30 cellular contexts compared by ENCODE assay signal in genomic region chr7:42485171-42485838, GRCh38.
DNase-seq lines count a peak whose midpoint lies in the region; ATAC-seq and TF ChIP-seq lines count a peak whose summit lies in the region.
"Had no signal": no experiment of that assay in that cellular context is flagged by ENCODE, and none has a peak within 500 bp of the region (broad histone marks: within the 10 kb centered on the region; RNA-seq: fewer than 3 reads in every experiment).

No MANE protein-coding gene starts in this region.

- no peaks in the 10 kb centered on the region for H3K4me1 Mint-ChIP-seq in stimulated activated effector memory CD8-positive, alpha-beta T cell treated with anti-CD3 and anti-CD28 coated beads, Interleukin-12 subunit alpha, Interleukin-12 subunit beta, amount 100 ng/mL, for 72 hours
- H3K4me1 Mint-ChIP-seq: B cell had no signal

- H3K36me3 Mint-ChIP-seq in stimulated activated effector memory CD8-positive, alpha-beta T cell treated with anti-CD3 and anti-CD28 coated beads, Interleukin-12 subunit alpha, Interleukin-12 subunit beta, amount 100 ng/mL, for 72 hours = no peaks in the 10 kb centered on the region
- H3K36me3 Mint-ChIP-seq: CD8-positive, alpha-beta T cell had no signal

- TF ChIP-seq CTCF in body of pancreas (IDR thresholded peaks at IDR 0.05) (no peak), fibroblast of villous mesenchyme (IDR thresholded peaks at IDR 0.05; ENCODE audit: insufficient read depth, low read depth, low read length) (no peak)

- H3K27ac ChIP-seq in body of pancreas (no peak overlapping the region), muscle layer of colon (ENCODE audit: low read depth, low read length) (peak overlapping the region; percentile 12)
- H3K27ac ChIP-seq: C4-2B, SJSA1 had no signal

- no peaks in the 10 kb centered on the region for H3K4me1 ChIP-seq in body of pancreas
- H3K4me1 ChIP-seq in muscle layer of colon (ENCODE audit: insufficient read depth, low read length) = peaks cover 35% of the 10 kb centered on the region
- H3K4me1 ChIP-seq: Caco-2, SJSA1 had no signal

- ATAC-seq in body of pancreas = peak; percentile 50
- ATAC-seq in stimulated activated effector memory CD8-positive, alpha-beta T cell treated with anti-CD3 and anti-CD28 coated beads, Interleukin-12 subunit alpha, Interleukin-12 subunit beta, amount 100 ng/mL, for 72 hours = peak; percentile 57
- no peak for ATAC-seq in GM21360 (IDR thresholded peaks at IDR 0.05; ENCODE audit: unreplicated experiment)
- ATAC-seq: CD8-positive, alpha-beta T cell; GM12878; HCT116; HepG2; PC-3; Right ventricle myocardium inferior had no signal

- no peak overlapping the region for H3K9ac ChIP-seq in muscle layer of colon (ENCODE audit: low read length)

- H3K27ac Mint-ChIP-seq in stimulated activated effector memory CD8-positive, alpha-beta T cell treated with anti-CD3 and anti-CD28 coated beads, Interleukin-12 subunit alpha, Interleukin-12 subunit beta, amount 100 ng/mL, for 72 hours = no peak overlapping the region
- H3K27ac Mint-ChIP-seq: B cell; CD8-positive, alpha-beta T cell had no signal

- intact Hi-C loops in body of pancreas (cut with DNase I) = no loop called here

- no peaks in the 10 kb centered on the region for H3K36me3 ChIP-seq in body of pancreas (replicated peaks in 1 of 2; ENCODE audit: insufficient read depth in 1 of 2, low read depth in 2 of 2)
- H3K36me3 ChIP-seq in muscle layer of colon (ENCODE audit: insufficient read depth, low read length) = no peaks in the 10 kb centered on the region
- H3K36me3 ChIP-seq: SJSA1 had no signal

- H3K9me3 ChIP-seq in body of pancreas (no peaks in the 10 kb centered on the region), muscle layer of colon (ENCODE audit: low read length) (no peaks in the 10 kb centered on the region)
- H3K9me3 ChIP-seq: Caco-2, SJSA1 had no signal

- peaks cover 8% of the 10 kb centered on the region for H3K9me3 Mint-ChIP-seq in stimulated activated effector memory CD8-positive, alpha-beta T cell treated with anti-CD3 and anti-CD28 coated beads, Interleukin-12 subunit alpha, Interleukin-12 subunit beta, amount 100 ng/mL, for 72 hours
- H3K9me3 Mint-ChIP-seq: CD8-positive, alpha-beta T cell had no signal

- no peaks in the 10 kb centered on the region for H3K27me3 ChIP-seq in body of pancreas
- H3K27me3 ChIP-seq in muscle layer of colon (ENCODE audit: control insufficient read depth in 1 of 2, insufficient read depth in 2 of 2, low read length in 2 of 2) = no peaks in the 10 kb centered on the region
- H3K27me3 ChIP-seq: SJSA1 had no signal

- no peak overlapping the region for H3K4me3 ChIP-seq in body of pancreas
- H3K4me3 ChIP-seq in fibroblast of villous mesenchyme (ENCODE audit: low read depth, low read length) = no peak overlapping the region
- no peak overlapping the region for H3K4me3 ChIP-seq in muscle layer of colon (ENCODE audit: low read depth in 1 of 2, low read length in 2 of 2)
- H3K4me3 ChIP-seq: GM12878, SJSA1 had no signal

- no peak for TF ChIP-seq POLR2A in body of pancreas (IDR thresholded peaks at IDR 0.05)

- DNase-seq in body of pancreas (no peak), fibroblast of villous mesenchyme (ENCODE audit: low read depth) (peak; percentile 86), AML-193 (lab: John Stamatoyannopoulos, UW) (no peak), NCI-H748 (lab: John Stamatoyannopoulos, UW; ENCODE audit: unreplicated experiment) (no peak)
- DNase-seq in stimulated activated effector memory CD8-positive, alpha-beta T cell treated with anti-CD3 and anti-CD28 coated beads, Interleukin-12 subunit alpha, Interleukin-12 subunit beta, amount 100 ng/mL, for 72 hours (ENCODE audit: low spot score in 2 of 2) = no peak
- DNase-seq: Caco-2; CD8-positive, alpha-beta T cell; DMS 273 treated with DMSO at 0.1 percent for 48 hours; DMS79; EL; GDM1; Karpas-422; NCI-H1092 treated with DMSO at 0.1 percent for 48 hours; NCI-H1436; NCI-H187; NCI-H2081 treated with DMSO at 0.1 percent for 48 hours; NCI-H2171; NCI-H226; NCI-H510A treated with DMSO at 0.1 percent for 48 hours; NCI-H748 treated with DMSO at 0.1 percent for 48 hours; PC-3 had no signal

- no peak overlapping the region for H3K4me3 Mint-ChIP-seq in stimulated activated effector memory CD8-positive, alpha-beta T cell treated with anti-CD3 and anti-CD28 coated beads, Interleukin-12 subunit alpha, Interleukin-12 subunit beta, amount 100 ng/mL, for 72 hours
- H3K4me3 Mint-ChIP-seq: B cell; CD8-positive, alpha-beta T cell had no signal

- WGBS in body of pancreas, 2 donors = 57 to 62% methylated on average over 3 of the region's 3 CpGs
